ENCODE assay signal across 1 cellular context in genomic region chr20:50271201-50271600, GRCh38.
TF ChIP-seq lines count a peak whose summit lies in the region.

No MANE protein-coding gene starts in this region.

TF ChIP-seq in IMR-90, 13 proteins besides CTCF, POLR2A, EP300 and RAD21:
- TF ChIP-seq ELK1 (IDR thresholded peaks at IDR 0.05; ENCODE audit: borderline replicate concordance, low read depth, low read length) (no peak), CHD1 (IDR thresholded peaks at IDR 0.05; ENCODE audit: low read depth, low read length) (no peak), BHLHE40 (IDR thresholded peaks at IDR 0.05; ENCODE audit: low read depth, low read length) (no peak), RCOR1 (IDR thresholded peaks at IDR 0.05; ENCODE audit: insufficient replicate concordance, low read length) (no peak), SMC3 (IDR thresholded peaks at IDR 0.05; ENCODE audit: low read depth, low read length) (no peak)
